Comparison of ENCODE assay signal across 27 cellular contexts in the genomic region with DNA sequence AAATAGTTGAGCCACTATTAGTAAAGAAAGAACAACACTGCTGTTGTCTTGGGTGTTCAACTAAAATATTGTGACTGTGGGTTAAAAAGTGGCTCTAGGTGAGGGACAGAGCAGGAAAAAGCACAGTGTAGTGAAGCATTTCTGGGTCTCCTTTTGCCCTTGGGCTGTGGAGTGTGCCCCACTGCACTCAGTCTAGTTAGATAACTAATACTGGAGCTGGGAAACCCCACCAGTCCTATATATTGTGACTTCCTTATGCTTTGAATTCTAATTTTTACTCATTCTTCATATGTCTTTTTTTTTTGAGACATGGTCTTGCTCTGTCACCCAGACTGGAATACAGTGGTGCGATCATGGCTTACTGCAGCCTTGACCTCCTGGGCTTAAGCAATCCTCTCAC.
"Had no signal": no experiment of that assay in that cellular context is flagged by ENCODE, and none has a peak within 500 bp of the region (broad histone marks: within the 10 kb centered on the region; RNA-seq: fewer than 3 reads in every experiment).

No MANE protein-coding gene starts in this region.

- H3K27ac ChIP-seq: colonic mucosa, coronary artery, dorsolateral prefrontal cortex, epithelial cell of prostate, esophagus muscularis mucosa, esophagus squamous epithelium, foreskin keratinocyte, gastrocnemius medialis, gastroesophageal sphincter, heart left ventricle, heart right ventricle, hepatocyte had no signal

- H3K79me2 ChIP-seq: hepatocyte had no signal

- H3K9me3 Mint-ChIP-seq: dendritic cell treated with granulocyte-macrophage colony-stimulating factor and Interleukin-4, amounts not matched to agents 40 ng/mL and 50 ng/mL, for 4 days; effector memory CD8-positive, alpha-beta T cell; endodermal cell had no signal

- DNase-seq: colonic mucosa; cortex of kidney; dermis blood vessel endothelial cell; dorsolateral prefrontal cortex; effector CD4-positive, alpha-beta T cell; effector CD8-positive, alpha-beta T cell; effector memory CD4-positive, alpha-beta T cell; effector memory CD8-positive, alpha-beta T cell; endodermal cell; erythroblast; esophagus squamous epithelium; foreskin fibroblast; foreskin keratinocyte; foreskin melanocyte; gastrocnemius medialis; glutamatergic neuron; head of caudate nucleus; heart left ventricle; heart right ventricle had no signal

- H3K4me3 ChIP-seq: colonic mucosa, coronary artery, dorsolateral prefrontal cortex, esophagus muscularis mucosa, esophagus squamous epithelium, gastrocnemius medialis, gastroesophageal sphincter, heart left ventricle, heart right ventricle, hepatocyte had no signal

- H3K4me1 ChIP-seq: colonic mucosa, esophagus muscularis mucosa, esophagus squamous epithelium, foreskin keratinocyte, gastrocnemius medialis, gastroesophageal sphincter, heart left ventricle, heart right ventricle had no signal

- H3K4me3 Mint-ChIP-seq: dendritic cell treated with granulocyte-macrophage colony-stimulating factor and Interleukin-4, amounts not matched to agents 40 ng/mL and 50 ng/mL, for 4 days; effector memory CD8-positive, alpha-beta T cell; endodermal cell had no signal

- H2AFZ ChIP-seq: hepatocyte had no signal

- FAIRE-seq: endothelial cell of umbilical vein had no signal

- H3K27ac Mint-ChIP-seq: dendritic cell treated with granulocyte-macrophage colony-stimulating factor and Interleukin-4, amounts not matched to agents 40 ng/mL and 50 ng/mL, for 4 days; effector memory CD8-positive, alpha-beta T cell; endodermal cell had no signal

- H3K4me2 ChIP-seq: hepatocyte had no signal

- ATAC-seq: effector memory CD8-positive, alpha-beta T cell; esophagus mucosa; foreskin keratinocyte; gastrocnemius medialis; gastroesophageal sphincter; heart left ventricle; heart right ventricle had no signal

- H3K27me3 Mint-ChIP-seq: dendritic cell treated with granulocyte-macrophage colony-stimulating factor and Interleukin-4, amounts not matched to agents 40 ng/mL and 50 ng/mL, for 4 days; effector memory CD8-positive, alpha-beta T cell had no signal

- H3K36me3 ChIP-seq: colonic mucosa, esophagus muscularis mucosa, esophagus squamous epithelium, gastrocnemius medialis, gastroesophageal sphincter, heart left ventricle, heart right ventricle had no signal

- H3K9me3 ChIP-seq: colonic mucosa, esophagus muscularis mucosa, esophagus squamous epithelium, gastrocnemius medialis, gastroesophageal sphincter, heart left ventricle, heart right ventricle had no signal

- H3K27me3 ChIP-seq: colonic mucosa, dorsolateral prefrontal cortex, esophagus muscularis mucosa, esophagus squamous epithelium, foreskin keratinocyte, gastrocnemius medialis, gastroesophageal sphincter, heart left ventricle, heart right ventricle, hepatocyte had no signal
